Comparison of ENCODE assay signal across 8 cellular contexts in genomic region chr20:45798935-45799642, GRCh38. TPM values are rescaled to one million over a fixed set of nuclear protein-coding genes. Genes with fewer than 3 reads are reported as not detected.
DNase-seq lines count a peak whose midpoint lies in the region; ATAC-seq and TF ChIP-seq lines count a peak whose summit lies in the region.

No MANE protein-coding gene starts in this region.

- H3K27ac Mint-ChIP-seq in Caco-2 (ENCODE audit: unreplicated experiment) (no peak overlapping the region), endodermal cell (no peak overlapping the region), naive B cell (peak overlapping the region in 4 of 6 donors; percentile 1 to 87 (median 60))
- peak overlapping the region; percentile 22 for H3K27ac Mint-ChIP-seq in activated CD8-positive, alpha-beta T cell treated with anti-CD3 and anti-CD28 coated beads for 36 hours

- H3K4me1 Mint-ChIP-seq in Caco-2 (ENCODE audit: low read depth, unreplicated experiment) (no peaks in the 10 kb centered on the region), endodermal cell (no peaks in the 10 kb centered on the region), naive B cell (peaks cover 5 to 22% (median 15%) of the 10 kb centered on the region in 3 donors)
- H3K4me1 Mint-ChIP-seq in activated CD8-positive, alpha-beta T cell treated with anti-CD3 and anti-CD28 coated beads for 36 hours (ENCODE audit: low read depth) = peaks cover 6% of the 10 kb centered on the region

- ATAC-seq in activated CD8-positive, alpha-beta T cell treated with anti-CD3 and anti-CD28 coated beads for 36 hours = peak; percentile 99
- ATAC-seq in naive B cell (ENCODE audit: low read depth in 2 of 2) (peak; percentile 84 to 92), HG02970 (IDR thresholded peaks at IDR 0.05; ENCODE audit: low FRiP score, unreplicated experiment) (no peak)

- H3K9ac ChIP-seq in endodermal cell (ENCODE audit: extremely low read depth, low read length, poor library complexity, severe bottlenecking) = no peak overlapping the region

- TF ChIP-seq EP300 in suprapubic skin (IDR thresholded peaks at IDR 0.05) = no peak

- no peaks in the 10 kb centered on the region for H3K9me3 ChIP-seq in Caco-2
- H3K9me3 ChIP-seq in endodermal cell (ENCODE audit: control insufficient read depth, low read length) = no peaks in the 10 kb centered on the region
- no peaks in the 10 kb centered on the region for H3K9me3 ChIP-seq in suprapubic skin

- no peak for TF ChIP-seq POLR2A in suprapubic skin (IDR thresholded peaks at IDR 0.05)

- H3K4me3 ChIP-seq in Caco-2 (ENCODE audit: low read depth, low read length) (no peak overlapping the region), HL-60 (replicated peaks; ENCODE audit: insufficient read depth, low read length) (no peak overlapping the region), endodermal cell (ENCODE audit: low read length) (no peak overlapping the region), suprapubic skin (no peak overlapping the region)

- peak; percentile 81 to 89 for DNase-seq in Caco-2
- DNase-seq in HL-60 (ENCODE audit: low read depth in 1 of 2, low spot score in 1 of 2) = peak in 1 of 2 experiments; percentile 74
- DNase-seq in NOMO-1 (lab: John Stamatoyannopoulos, UW; ENCODE audit: unreplicated experiment in 2 of 2) = peak; percentile 52 to 64
- DNase-seq in activated CD8-positive, alpha-beta T cell treated with anti-CD3 and anti-CD28 coated beads for 36 hours = peak; percentile 83
- DNase-seq in endodermal cell = peak; percentile 90
- peak; percentile 51 for DNase-seq in naive B cell
- no peak for DNase-seq in suprapubic skin (ENCODE audit: low spot score in 2 of 2)

- CTCF ChIA-PET in Caco-2 (lab: Charles Lee) = interaction anchor here (0.6 to 3.2 kb wide), 13 partner anchors 21 to 1228 kb away, joined by 3 to 16 read pairs (median 4); partner anchors contain the start of genes CTSA, NEURL2 and ZSWIM1
- CTCF ChIA-PET in activated CD8-positive, alpha-beta T cell treated with anti-CD3 and anti-CD28 coated beads for 36 hours (lab: Charles Lee) = interaction anchor here (0.7 to 2.3 kb wide), 48 partner anchors 10 to 505 kb away, joined by 3 to 31 read pairs (median 5); partner anchors contain the start of genes CTSA, NEURL2, SNX21 and TNNC2

- intact Hi-C loops in Caco-2 (cut with micrococcal nuclease; ENCODE audit: unreplicated experiment) = loop anchor here (1.0 kb wide), 3 partner anchors 13 to 164 kb away; partner anchors contain the start of genes CTSA, NEURL2 and UBE2C
- intact Hi-C loops in activated CD8-positive, alpha-beta T cell treated with anti-CD3 and anti-CD28 coated beads for 36 hours (cut with micrococcal nuclease) = no loop called here

- H3K4me3 Mint-ChIP-seq in Caco-2 (ENCODE audit: unreplicated experiment) (no peak overlapping the region), endodermal cell (no peak overlapping the region), naive B cell (peak overlapping the region in 1 of 8 donors; percentile 22)
- H3K4me3 Mint-ChIP-seq in activated CD8-positive, alpha-beta T cell treated with anti-CD3 and anti-CD28 coated beads for 36 hours = no peak overlapping the region

- WGBS in endodermal cell (ENCODE audit: insufficient coverage in 1 of 2, insufficient read length in 1 of 2), 2 experiments = 52 to 56% methylated on average over 3 to 4 of the region's 4 CpGs
- WGBS in suprapubic skin = 35% methylated on average over 4 of the region's 4 CpGs

- POLR2A ChIA-PET in Caco-2 (lab: Charles Lee) = interaction anchor here (0.6 kb wide), 2 partner anchors 383 to 1702 kb away, joined by 4 to 5 read pairs; partner anchors contain the start of gene PIGT
- POLR2A ChIA-PET in activated CD8-positive, alpha-beta T cell treated with anti-CD3 and anti-CD28 coated beads for 36 hours (lab: Charles Lee) = interaction anchor here (0.8 to 1.8 kb wide), 7 partner anchors 10 to 171 kb away, joined by 3 to 7 read pairs (median 3); partner anchors contain the start of gene UBE2C

- H3K27me3 ChIP-seq in Caco-2 (replicated peaks; ENCODE audit: control insufficient read depth, insufficient read depth, low read length) = no peaks in the 10 kb centered on the region
- H3K27me3 ChIP-seq in HL-60 (ENCODE audit: insufficient read depth, poor library complexity, severe bottlenecking) = no peaks in the 10 kb centered on the region
- no peaks in the 10 kb centered on the region for H3K27me3 ChIP-seq in endodermal cell (ENCODE audit: control insufficient read depth, insufficient read depth, low read length, poor library complexity, severe bottlenecking)
- H3K27me3 ChIP-seq in suprapubic skin = no peaks in the 10 kb centered on the region

- H3K27me3 Mint-ChIP-seq in Caco-2 (ENCODE audit: insufficient read depth, unreplicated experiment) (no peaks in the 10 kb centered on the region), endodermal cell (ENCODE audit: insufficient read depth) (no peaks in the 10 kb centered on the region), naive B cell (no peaks in the 10 kb centered on the region)
- no peaks in the 10 kb centered on the region for H3K27me3 Mint-ChIP-seq in activated CD8-positive, alpha-beta T cell treated with anti-CD3 and anti-CD28 coated beads for 36 hours

- H3K36me3 ChIP-seq in Caco-2 (ENCODE audit: control insufficient read depth, insufficient read depth, low read length) (peaks cover 4% of the 10 kb centered on the region; the same call in 1 of the 2 replicates), endodermal cell (ENCODE audit: control insufficient read depth, insufficient read depth, low read length) (peaks cover 59% of the 10 kb centered on the region), suprapubic skin (peaks cover 69% of the 10 kb centered on the region)

- TF ChIP-seq CTCF in Caco-2 (IDR thresholded peaks at IDR 0.05; ENCODE audit: insufficient read depth in 1 of 2, low read depth in 1 of 2, low read length in 1 of 2, severe bottlenecking in 1 of 2, unreplicated experiment in 1 of 2) (peak; percentile 94 to 96), HL-60 (IDR thresholded peaks at IDR 0.05; ENCODE audit: insufficient read depth, low read length) (peak; percentile 76), endodermal cell (conservative IDR thresholded peaks at IDR 0.05) (peak; percentile 89), suprapubic skin (IDR thresholded peaks at IDR 0.05) (peak; percentile 42 to 62)
- TF ChIP-seq CTCF in activated CD8-positive, alpha-beta T cell treated with anti-CD3 and anti-CD28 coated beads for 36 hours (IDR thresholded peaks at IDR 0.05) = peak; percentile 79

- BruUV-seq in Caco-2 (replicated peaks; lab: Mats Ljungman, UMichigan) = no TSS peak

- no peaks in the 10 kb centered on the region for H3K9me3 Mint-ChIP-seq in Caco-2 (ENCODE audit: unreplicated experiment)
- no peaks in the 10 kb centered on the region for H3K9me3 Mint-ChIP-seq in activated CD8-positive, alpha-beta T cell treated with anti-CD3 and anti-CD28 coated beads for 36 hours
- no peaks in the 10 kb centered on the region for H3K9me3 Mint-ChIP-seq in endodermal cell
- H3K9me3 Mint-ChIP-seq in naive B cell = no peaks in the 10 kb centered on the region

- H3K27ac ChIP-seq in HL-60 (replicated peaks) = no peak overlapping the region
- H3K27ac ChIP-seq in endodermal cell (ENCODE audit: low read depth, low read length) = no peak overlapping the region
- H3K27ac ChIP-seq in suprapubic skin = no peak overlapping the region

- H3K36me3 Mint-ChIP-seq in Caco-2 (ENCODE audit: insufficient read depth, unreplicated experiment) = peaks cover 40% of the 10 kb centered on the region
- H3K36me3 Mint-ChIP-seq in activated CD8-positive, alpha-beta T cell treated with anti-CD3 and anti-CD28 coated beads for 36 hours (ENCODE audit: low read depth) = peaks cover 29% of the 10 kb centered on the region
- peaks cover 54% of the 10 kb centered on the region for H3K36me3 Mint-ChIP-seq in endodermal cell (ENCODE audit: low read depth)
- peaks cover 12 to 25% of the 10 kb centered on the region in 2 donors for H3K36me3 Mint-ChIP-seq in naive B cell

- H3K4me1 ChIP-seq in Caco-2 (no peaks in the 10 kb centered on the region), endodermal cell (ENCODE audit: control insufficient read depth, insufficient read depth, low read length) (no peaks in the 10 kb centered on the region), suprapubic skin (peaks cover 7% of the 10 kb centered on the region)

RNA-seq across cellular contexts. Expression of gene DNTTIP1, which starts 7.3 kb away (rescaled TPM):
- total RNA-seq in Caco-2 (2022) (89.3 and 105 TPM in 2 replicates), endodermal cell (10 to 100 TPM; 31.5 to 36.1 TPM), suprapubic skin (10 to 100 TPM; 18.7 to 59.6 (median 30.5) TPM)
- total RNA-seq in activated CD8-positive, alpha-beta T cell treated with anti-CD3 and anti-CD28 coated beads for 36 hours = 10 to 100 TPM; 25.3 to 27.1 TPM
- polyA plus RNA-seq in endodermal cell (2013, experiment 1 of 2) = 46.4 TPM
- polyA plus RNA-seq in endodermal cell (2013, experiment 2 of 2) = 43.3 TPM
- polyA plus RNA-seq in naive B cell (ENCODE audit: low read depth in 6 of 6) = 10 to 100 TPM; 27.9 to 44.5 (median 37.7) TPM

RNA-seq across cellular contexts. Expression of gene WFDC3, which starts 7.4 kb away (rescaled TPM):
- 1.1 and 1.7 TPM in 2 replicates for total RNA-seq in Caco-2 (2022)
- total RNA-seq in activated CD8-positive, alpha-beta T cell treated with anti-CD3 and anti-CD28 coated beads for 36 hours = under 1 TPM in 1 of 2 experiments, not detected in 1; 0.54 TPM
- total RNA-seq in endodermal cell = under 1 TPM in 1 of 2 donors, not detected in 1; 0.66 TPM
- not detected for polyA plus RNA-seq in endodermal cell (2013, experiment 1 of 2)
- not detected for polyA plus RNA-seq in endodermal cell (2013, experiment 2 of 2)
- not detected for polyA plus RNA-seq in naive B cell (ENCODE audit: low read depth in 6 of 6)
- total RNA-seq in suprapubic skin = 10 to 100 TPM in 2 of 4 donors, 1 to 10 TPM in 2; 1.2 to 34.8 (median 17.6) TPM

RNA-seq across cellular contexts. Expression of gene UBE2C, which starts 13.4 kb away (rescaled TPM):
- total RNA-seq in Caco-2 (2022) (409 and 423 TPM in 2 replicates), endodermal cell (100 to 1,000 TPM; 139 to 216 TPM), suprapubic skin (10 to 100 TPM in 3 of 4 donors, 1 to 10 TPM in 1; 9.0 to 25.4 (median 20.7) TPM)
- total RNA-seq in activated CD8-positive, alpha-beta T cell treated with anti-CD3 and anti-CD28 coated beads for 36 hours = 100 to 1,000 TPM; 149 to 151 TPM
- 322 TPM for polyA plus RNA-seq in endodermal cell (2013, experiment 1 of 2)
- 323 TPM for polyA plus RNA-seq in endodermal cell (2013, experiment 2 of 2)
- under 1 TPM in 1 of 6 donors, not detected in 5; 0.53 TPM for polyA plus RNA-seq in naive B cell (ENCODE audit: low read depth in 6 of 6)

RNA-seq across cellular contexts. Expression of gene TNNC2, which starts 28.0 kb away (rescaled TPM):
- total RNA-seq in Caco-2 (2022) (not detected in 2 replicates), endodermal cell (under 1 TPM in 1 of 2 donors, not detected in 1; 0.51 TPM), suprapubic skin (1 to 10 TPM in 1 of 4 donors, under 1 TPM in 1, not detected in 2; 0.91 to 1.6 TPM)
- not detected for total RNA-seq in activated CD8-positive, alpha-beta T cell treated with anti-CD3 and anti-CD28 coated beads for 36 hours
- polyA plus RNA-seq in endodermal cell (2013, experiment 1 of 2) = 1.2 TPM
- not detected for polyA plus RNA-seq in endodermal cell (2013, experiment 2 of 2)
- 1 to 10 TPM in 1 of 6 donors, under 1 TPM in 2, not detected in 3; 0.64 to 1.2 (median 0.69) TPM for polyA plus RNA-seq in naive B cell (ENCODE audit: low read depth in 6 of 6)

RNA-seq across cellular contexts. Expression of gene SNX21, which starts 34.5 kb away (rescaled TPM):
- total RNA-seq in Caco-2 (2022) (14.1 and 15.6 TPM in 2 replicates), endodermal cell (10 to 100 TPM; 18.0 to 18.8 TPM), suprapubic skin (100 to 1,000 TPM; 106 to 161 (median 143) TPM)
- total RNA-seq in activated CD8-positive, alpha-beta T cell treated with anti-CD3 and anti-CD28 coated beads for 36 hours = 1 to 10 TPM; 1.4 to 1.7 TPM
- 9.3 TPM for polyA plus RNA-seq in endodermal cell (2013, experiment 1 of 2)
- 10.5 TPM for polyA plus RNA-seq in endodermal cell (2013, experiment 2 of 2)
- polyA plus RNA-seq in naive B cell (ENCODE audit: low read depth in 6 of 6) = 1 to 10 TPM in 3 of 6 donors, under 1 TPM in 2, not detected in 1; 0.45 to 1.9 (median 1.1) TPM

Comparison
In these comparisons a context has a peak if more than half of its experiments do, and no peak if none do; other contexts are left out.
1. DNase-seq: peak in Caco-2 (2 of 2), NOMO-1 (2 of 2), activated CD8-positive, alpha-beta T cell treated with anti-CD3 and anti-CD28 coated beads for 36 hours (single experiment), endodermal cell (single experiment) and naive B cell (single experiment); none in suprapubic skin (0 of 2).
2. H3K27ac Mint-ChIP-seq: peak in activated CD8-positive, alpha-beta T cell treated with anti-CD3 and anti-CD28 coated beads for 36 hours (single experiment) and naive B cell (4 of 6); none in Caco-2 (single experiment) and endodermal cell (single experiment).
3. RNA of gene UBE2C, which starts 13.4 kb away (total RNA-seq): 409 to 423 TPM in Caco-2, 139 to 216 TPM in endodermal cell and 149 to 151 TPM in activated CD8-positive, alpha-beta T cell treated with anti-CD3 and anti-CD28 coated beads for 36 hours; 9.0 to 25.4 TPM in suprapubic skin; every median in the first group is over 4 times any median in the second.
4. Peak in every context shown above with its lines, with median percentiles within 50 percentile points of each other: CTCF ChIP-seq.